15 cellular contexts compared by ENCODE assay signal in genomic region chr3:99577160-99577559, GRCh38.
"Had no signal": no experiment of that assay in that cellular context is flagged by ENCODE, and none has a peak within 500 bp of the region (broad histone marks: within the 10 kb centered on the region; RNA-seq: fewer than 3 reads in every experiment).

No MANE protein-coding gene starts in this region.

- H3K4me3 ChIP-seq: heart right ventricle, left ventricle myocardium inferior, right lobe of liver had no signal

- ATAC-seq: heart right ventricle; natural killer cell treated with Interleukin-12 subunit alpha and Interleukin-12 subunit beta and Interleukin-15 and Interleukin-18, amount 100 ng/mL, for 72 hours; right lobe of liver; stimulated activated naive B cell treated with anti-CD40 and anti-IgM and Interleukin-4, amounts not matched to agents 10 μg/mL and 1 μg/mL and 100 μg/mL, for 72 hours; T-cell had no signal

- H3K36me3 ChIP-seq: heart right ventricle, left ventricle myocardium inferior, right lobe of liver had no signal

- H3K9me3 ChIP-seq: right lobe of liver had no signal

- H3K27me3 ChIP-seq: heart right ventricle, right lobe of liver had no signal

- FAIRE-seq: frontal cortex, kidney had no signal

- H3K4me1 ChIP-seq: heart right ventricle, left ventricle myocardium inferior, right lobe of liver had no signal

- H3K27ac ChIP-seq: heart right ventricle, left ventricle myocardium inferior, right lobe of liver, VCaP had no signal

- DNase-seq: activated CD4-positive, alpha-beta memory T cell treated with anti-CD3 and anti-CD28 coated beads, Interleukin-2, amount 10 ng/mL, durations not matched to agents 7 days and 5 days; activated naive CD4-positive, alpha-beta T cell treated with anti-CD3 and anti-CD28 coated beads for 36 hours; erythroblast; heart right ventricle; kidney; left ventricle myocardium inferior; nucleus accumbens; right lobe of liver; stimulated activated CD4-positive, alpha-beta T cell treated with anti-CD3 and anti-CD28 coated beads, Interleukin-2, amount 100 ng/mL, for 24 hours; stimulated activated naive B cell treated with anti-CD40 and anti-IgM and Interleukin-4, amounts not matched to agents 10 μg/mL and 1 μg/mL and 100 μg/mL, for 72 hours; T-cell; T1000 had no signal
